In the genomic region with DNA sequence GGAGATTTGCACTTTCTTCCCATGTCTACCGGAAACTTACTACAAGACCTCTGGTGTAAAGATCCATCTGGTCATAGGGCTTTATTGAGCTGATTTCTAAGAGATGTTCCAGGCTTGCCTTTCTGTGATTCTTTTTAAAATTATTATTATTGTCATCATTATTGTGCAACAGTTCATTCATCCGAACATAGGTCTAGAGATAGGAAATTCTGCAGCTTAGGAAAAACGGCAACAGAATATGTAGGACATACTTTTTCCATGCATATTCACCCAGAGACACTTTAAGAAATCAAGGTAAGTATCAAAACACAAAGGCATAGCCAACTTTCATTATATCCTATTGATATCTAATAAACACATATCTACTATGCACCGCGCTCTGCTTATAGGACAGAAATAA, we compare ENCODE assay signal across 28 cellular contexts.
"Had no signal": no experiment of that assay in that cellular context is flagged by ENCODE, and none has a peak within 500 bp of the region (broad histone marks: within the 10 kb centered on the region; RNA-seq: fewer than 3 reads in every experiment).

No MANE protein-coding gene starts in this region.

- H3K36me3 ChIP-seq: brain microvascular endothelial cell, gastroesophageal sphincter, left ventricle myocardium inferior, stomach, thyroid gland, upper lobe of left lung, vagina had no signal

- H3K9me3 Mint-ChIP-seq: nephron; T-helper 2 cell treated with Interferon-gamma antibody and Interleukin-4, amounts not matched to agents 5 μg/mL and 100 μg/mL, for 36 hours had no signal

- H3K36me3 Mint-ChIP-seq: activated CD8-positive, alpha-beta memory T cell treated with anti-CD3 and anti-CD28 coated beads, Interleukin-2, amount 10 ng/mL, durations not matched to agents 7 days and 5 days; activated naive CD8-positive, alpha-beta T cell; stimulated activated effector memory CD8-positive, alpha-beta T cell treated with anti-CD3 and anti-CD28 coated beads, Interleukin-12 subunit alpha, Interleukin-12 subunit beta, amount 100 ng/mL, for 72 hours had no signal

- DNase-seq: activated CD4-positive, alpha-beta T cell treated with anti-CD3 and anti-CD28 coated beads for 36 hours; activated CD4-positive, CD25-positive, alpha-beta regulatory T cell; activated CD8-positive, alpha-beta memory T cell treated with anti-CD3 and anti-CD28 coated beads, Interleukin-2, amount 10 ng/mL, durations not matched to agents 7 days and 5 days; activated CD8-positive, alpha-beta T cell treated with anti-CD3 and anti-CD28 coated beads, Interleukin-2, amount 10 ng/mL, durations not matched to agents 7 days and 5 days; activated naive CD4-positive, alpha-beta T cell treated with Interleukin-2 at 50 U/mL for 16 hours; activated T-cell treated with anti-CD3 and anti-CD28 coated beads, Interleukin-2, amount 50 U/mL, for 72 hours; brain microvascular endothelial cell; caudate nucleus; cortex of kidney; islet precursor cell; left ventricle myocardium inferior; mucosa of descending colon; retina; stimulated activated CD4-positive, alpha-beta T cell treated with anti-CD3 and anti-CD28 coated beads, Interleukin-4, amount 100 ng/mL, for 24 hours; stomach; upper lobe of left lung had no signal

- H3K27me3 ChIP-seq: brain microvascular endothelial cell, gastroesophageal sphincter, hepatocyte, stomach, thyroid gland, upper lobe of left lung, vagina had no signal

- H3K4me3 Mint-ChIP-seq: activated CD4-positive, alpha-beta T cell treated with anti-CD3 and anti-CD28 coated beads for 36 hours; activated CD8-positive, alpha-beta memory T cell treated with anti-CD3 and anti-CD28 coated beads, Interleukin-2, amount 10 ng/mL, durations not matched to agents 7 days and 5 days; activated CD8-positive, alpha-beta T cell treated with anti-CD3 and anti-CD28 coated beads, Interleukin-2, amount 10 ng/mL, durations not matched to agents 7 days and 5 days; activated naive CD8-positive, alpha-beta T cell; activated T-cell treated with anti-CD3 and anti-CD28 coated beads, Interleukin-2, amount 50 U/mL, for 72 hours; nephron; stimulated activated effector memory CD8-positive, alpha-beta T cell treated with anti-CD3 and anti-CD28 coated beads, Interleukin-12 subunit alpha, Interleukin-12 subunit beta, amount 100 ng/mL, for 72 hours; T-helper 2 cell treated with Interferon-gamma antibody and Interleukin-4, amounts not matched to agents 5 μg/mL and 100 μg/mL, for 36 hours had no signal

- H2AFZ ChIP-seq: hepatocyte had no signal

- H3K9me3 ChIP-seq: gastroesophageal sphincter, left ventricle myocardium inferior, mucosa of descending colon, stomach, thyroid gland, upper lobe of left lung, vagina had no signal

- H3K27ac ChIP-seq: brain microvascular endothelial cell, gastroesophageal sphincter, hepatocyte, left ventricle myocardium inferior, stomach, thyroid gland, upper lobe of left lung, vagina had no signal

- H3K4me2 ChIP-seq: hepatocyte had no signal

- H3K27ac Mint-ChIP-seq: activated CD4-positive, alpha-beta T cell treated with anti-CD3 and anti-CD28 coated beads for 36 hours; activated CD8-positive, alpha-beta memory T cell treated with anti-CD3 and anti-CD28 coated beads, Interleukin-2, amount 10 ng/mL, durations not matched to agents 7 days and 5 days; activated CD8-positive, alpha-beta T cell treated with anti-CD3 and anti-CD28 coated beads, Interleukin-2, amount 10 ng/mL, durations not matched to agents 7 days and 5 days; activated naive CD8-positive, alpha-beta T cell; activated T-cell treated with anti-CD3 and anti-CD28 coated beads, Interleukin-2, amount 50 U/mL, for 72 hours; nephron; stimulated activated effector memory CD8-positive, alpha-beta T cell treated with anti-CD3 and anti-CD28 coated beads, Interleukin-12 subunit alpha, Interleukin-12 subunit beta, amount 100 ng/mL, for 72 hours; T-helper 2 cell treated with Interferon-gamma antibody and Interleukin-4, amounts not matched to agents 5 μg/mL and 100 μg/mL, for 36 hours had no signal

- H3K4me3 ChIP-seq: gastroesophageal sphincter, hepatocyte, left ventricle myocardium inferior, lung, mucosa of descending colon, skin epidermis, stomach, thyroid gland, upper lobe of left lung, vagina had no signal

- FAIRE-seq: astrocyte, endothelial cell of umbilical vein had no signal

- H3K4me1 ChIP-seq: left ventricle myocardium inferior had no signal

- H3K27me3 Mint-ChIP-seq: activated CD4-positive, alpha-beta T cell treated with anti-CD3 and anti-CD28 coated beads for 36 hours; activated CD8-positive, alpha-beta memory T cell treated with anti-CD3 and anti-CD28 coated beads, Interleukin-2, amount 10 ng/mL, durations not matched to agents 7 days and 5 days; activated naive CD8-positive, alpha-beta T cell had no signal

- ATAC-seq: activated CD4-positive, alpha-beta T cell treated with anti-CD3 and anti-CD28 coated beads for 36 hours; activated CD8-positive, alpha-beta memory T cell treated with anti-CD3 and anti-CD28 coated beads, Interleukin-2, amount 10 ng/mL, durations not matched to agents 7 days and 5 days; activated CD8-positive, alpha-beta T cell treated with anti-CD3 and anti-CD28 coated beads, Interleukin-2, amount 10 ng/mL, durations not matched to agents 7 days and 5 days; activated T-cell treated with anti-CD3 and anti-CD28 coated beads, Interleukin-2, amount 50 U/mL, for 72 hours; gastroesophageal sphincter; stimulated activated effector memory CD8-positive, alpha-beta T cell treated with anti-CD3 and anti-CD28 coated beads, Interleukin-12 subunit alpha, Interleukin-12 subunit beta, amount 100 ng/mL, for 72 hours had no signal

- H3K79me2 ChIP-seq: hepatocyte had no signal

- H3K4me1 Mint-ChIP-seq: activated CD4-positive, alpha-beta T cell treated with anti-CD3 and anti-CD28 coated beads for 36 hours; activated CD8-positive, alpha-beta memory T cell treated with anti-CD3 and anti-CD28 coated beads, Interleukin-2, amount 10 ng/mL, durations not matched to agents 7 days and 5 days; stimulated activated effector memory CD8-positive, alpha-beta T cell treated with anti-CD3 and anti-CD28 coated beads, Interleukin-12 subunit alpha, Interleukin-12 subunit beta, amount 100 ng/mL, for 72 hours had no signal
